Comparison of ENCODE assay signal across 21 cellular contexts in genomic region chr22:29078036-29078868, GRCh38. TPM values are rescaled to one million over a fixed set of nuclear protein-coding genes. Genes with fewer than 3 reads are reported as not detected.
DNase-seq lines count a peak whose midpoint lies in the region; FAIRE-seq and TF ChIP-seq lines count a peak whose summit lies in the region.
"Had no signal": no experiment of that assay in that cellular context is flagged by ENCODE, and none has a peak within 500 bp of the region (broad histone marks: within the 10 kb centered on the region; RNA-seq: fewer than 3 reads in every experiment).

No MANE protein-coding gene starts in this region.

- no peak for TF ChIP-seq POLR2A in spleen (IDR thresholded peaks at IDR 0.05)
- no peak for TF ChIP-seq POLR2A in sigmoid colon (IDR thresholded peaks at IDR 0.05)

- H3K4me1 ChIP-seq in spleen (peaks cover 6 to 72% (median 28%) of the 10 kb centered on the region in 6 donors), sigmoid colon (peaks cover 0 to 14% (median 11%) of the 10 kb centered on the region in 4 donors)

- TF ChIP-seq CTCF in spleen (IDR thresholded peaks at IDR 0.05 in 8 of 11, conservative IDR thresholded peaks at IDR 0.05 in 3 of 11) (no peak), sigmoid colon (IDR thresholded peaks at IDR 0.05) (no peak)

- FAIRE-seq in endometrium (lab: Jason Lieb, UNC) = peak; percentile 97
- FAIRE-seq: A549, HTR-8/SVneo had no signal

- H3K36me3 ChIP-seq in spleen (no peaks in the 10 kb centered on the region), sigmoid colon (no peaks in the 10 kb centered on the region)
- H3K36me3 ChIP-seq: lower lobe of right lung, tibial nerve had no signal

- DNase-seq in NCI-H2029 treated with DMSO at 0.1 percent for 48 hours (lab: John Stamatoyannopoulos, UW) (peak; percentile 10), NCI-H2029 (lab: John Stamatoyannopoulos, UW) (no peak), NCI-H2171 treated with DMSO at 0.1 percent for 48 hours (lab: John Stamatoyannopoulos, UW) (peak; percentile 79), spleen (no peak), NCI-H146 treated with DMSO at 0.1 percent for 48 hours (lab: John Stamatoyannopoulos, UW; ENCODE audit: unreplicated experiment) (no peak), middle frontal gyrus (ENCODE audit: extremely low spot score, low spot score) (no peak), sigmoid colon (no peak)
- DNase-seq: activated CD4-positive, alpha-beta T cell treated with anti-CD3 and anti-CD28 coated beads for 4 hours; activated T-cell treated with anti-CD3 and anti-CD28 coated beads, Interleukin-2, amount 50 U/mL, for 24 hours; CD4-positive, alpha-beta memory T cell; effector CD4-positive, alpha-beta T cell; GDM1; lower lobe of right lung; nephron progenitor cell; stimulated activated CD4-positive, alpha-beta T cell treated with anti-CD3 and anti-CD28 coated beads, Interleukin-2, amount 100 ng/mL, for 48 hours had no signal

- no peak for TF ChIP-seq EP300 in sigmoid colon (IDR thresholded peaks at IDR 0.05)

- H3K9me3 ChIP-seq in spleen (no peaks in the 10 kb centered on the region), sigmoid colon (no peaks in the 10 kb centered on the region)
- H3K9me3 ChIP-seq: A549, lower lobe of right lung, tibial nerve had no signal

- intact Hi-C loops in spleen (cut with DNase I; ENCODE audit: low total_unique reads) (no loop called here), sigmoid colon (cut with DNase I) (loop anchor here (5.0 to 10.0 kb wide), 2 partner anchors 74 to 167 kb away; no protein-coding TSS in a partner anchor)

- H3K27me3 ChIP-seq in spleen (replicated peaks in 1 of 7) (peaks cover 0 to 34% (median 13%) of the 10 kb centered on the region in 7 donors), sigmoid colon (no peaks in the 10 kb centered on the region)
- H3K27me3 ChIP-seq: tibial nerve had no signal

- H3K27ac ChIP-seq in spleen (peak overlapping the region in 6 of 8 donors; percentile 16 to 53 (median 32)), sigmoid colon (no peak overlapping the region)
- H3K27ac ChIP-seq: A549, tibial nerve had no signal

- WGBS in spleen, 5 donors = 58 to 63% (median 61%) methylated on average over 6 of the region's 6 CpGs
- 32 to 56% methylated on average over 6 of the region's 6 CpGs for WGBS in sigmoid colon, 2 donors

- no peak overlapping the region for H3K4me3 ChIP-seq in spleen
- no peak overlapping the region for H3K4me3 ChIP-seq in sigmoid colon
- H3K4me3 ChIP-seq: A549, lower lobe of right lung, tibial nerve had no signal

RNA-seq across cellular contexts. Expression of gene KREMEN1, which starts 5.4 kb away (rescaled TPM):
- total RNA-seq in spleen = 10 to 100 TPM; 15.0 to 41.3 (median 29.0) TPM
- polyA plus RNA-seq in spleen = 1 to 10 TPM; 1.5 to 4.7 (median 2.2) TPM
- 1 to 10 TPM; 4.2 to 9.7 (median 5.2) TPM for total RNA-seq in sigmoid colon
- polyA plus RNA-seq in sigmoid colon = 10 to 100 TPM in 1 of 3 donors, 1 to 10 TPM in 2; 6.7 to 13.2 (median 7.8) TPM
- total RNA-seq: CD4-positive, alpha-beta memory T cell had no signal
- polyA plus RNA-seq: CD4-positive, alpha-beta memory T cell had no signal

RNA-seq across cellular contexts. Expression of gene C22orf31, which starts 16.6 kb away (rescaled TPM):
- total RNA-seq in spleen = not detected
- not detected for polyA plus RNA-seq in spleen
- not detected for total RNA-seq in sigmoid colon
- under 1 TPM in 1 of 3 donors, not detected in 2; 0.60 TPM for polyA plus RNA-seq in sigmoid colon
- total RNA-seq: CD4-positive, alpha-beta memory T cell; H4; lower lobe of right lung; MCF 10A; tibial nerve had no signal
- polyA plus RNA-seq: A549; CD4-positive, alpha-beta memory T cell had no signal

Comparison
In these comparisons a context has a peak if more than half of its experiments do, and no peak if none do; other contexts are left out.
1. DNase-seq: peak in NCI-H2029 treated with DMSO at 0.1 percent for 48 hours (single experiment) and NCI-H2171 treated with DMSO at 0.1 percent for 48 hours (single experiment); none in NCI-H2029 (single experiment), spleen (single experiment), NCI-H146 treated with DMSO at 0.1 percent for 48 hours (single experiment), middle frontal gyrus (single experiment) and sigmoid colon (single experiment).
2. H3K27ac ChIP-seq: peak in spleen (6 of 8); none in sigmoid colon (0 of 4).